ENCODE assay signal across 1 cellular context in genomic region chr6:109910571-109910970, GRCh38.
TF ChIP-seq lines count a peak whose summit lies in the region.

No MANE protein-coding gene starts in this region.

TF ChIP-seq in SK-N-SH treated with all-trans-retinoic acid at 6 μM for 48 hours, 23 proteins besides CTCF, POLR2A, EP300 and RAD21 (continued from another document):
- TF ChIP-seq, protein P1, sequence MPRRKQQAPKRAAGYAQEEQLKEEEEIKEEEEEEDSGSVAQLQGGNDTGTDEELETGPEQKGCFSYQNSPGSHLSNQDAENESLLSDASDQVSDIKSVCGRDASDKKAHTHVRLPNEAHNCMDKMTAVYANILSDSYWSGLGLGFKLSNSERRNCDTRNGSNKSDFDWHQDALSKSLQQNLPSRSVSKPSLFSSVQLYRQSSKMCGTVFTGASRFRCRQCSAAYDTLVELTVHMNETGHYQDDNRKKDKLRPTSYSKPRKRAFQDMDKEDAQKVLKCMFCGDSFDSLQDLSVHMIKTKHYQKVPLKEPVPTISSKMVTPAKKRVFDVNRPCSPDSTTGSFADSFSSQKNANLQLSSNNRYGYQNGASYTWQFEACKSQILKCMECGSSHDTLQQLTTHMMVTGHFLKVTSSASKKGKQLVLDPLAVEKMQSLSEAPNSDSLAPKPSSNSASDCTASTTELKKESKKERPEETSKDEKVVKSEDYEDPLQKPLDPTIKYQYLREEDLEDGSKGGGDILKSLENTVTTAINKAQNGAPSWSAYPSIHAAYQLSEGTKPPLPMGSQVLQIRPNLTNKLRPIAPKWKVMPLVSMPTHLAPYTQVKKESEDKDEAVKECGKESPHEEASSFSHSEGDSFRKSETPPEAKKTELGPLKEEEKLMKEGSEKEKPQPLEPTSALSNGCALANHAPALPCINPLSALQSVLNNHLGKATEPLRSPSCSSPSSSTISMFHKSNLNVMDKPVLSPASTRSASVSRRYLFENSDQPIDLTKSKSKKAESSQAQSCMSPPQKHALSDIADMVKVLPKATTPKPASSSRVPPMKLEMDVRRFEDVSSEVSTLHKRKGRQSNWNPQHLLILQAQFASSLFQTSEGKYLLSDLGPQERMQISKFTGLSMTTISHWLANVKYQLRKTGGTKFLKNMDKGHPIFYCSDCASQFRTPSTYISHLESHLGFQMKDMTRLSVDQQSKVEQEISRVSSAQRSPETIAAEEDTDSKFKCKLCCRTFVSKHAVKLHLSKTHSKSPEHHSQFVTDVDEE (CRISPR knock-in tag; IDR thresholded peaks at IDR 0.05), result 0 out of 2 replicates have a peak, but pooled peaks have one; percentile 11
TF ChIP-seq in SK-N-SH treated with all-trans-retinoic acid at 6 μM for 48 hours: peak in this region for 1.
